Comparison of ENCODE assay signal across 1 cellular context in genomic region chr1:16172964-16173446, GRCh38.
TF ChIP-seq lines count a peak whose summit lies in the region.

No MANE protein-coding gene starts in this region.

TF ChIP-seq in HepG2, 621 proteins besides CTCF, POLR2A, EP300 and RAD21 (continued from another document):
- no peak for TF ChIP-seq ZNF710 (CRISPR knock-in tag; IDR thresholded peaks at IDR 0.05; ENCODE audit: borderline replicate concordance)
- no peak for TF ChIP-seq ZBTB46 (CRISPR knock-in tag; IDR thresholded peaks at IDR 0.05; ENCODE audit: borderline replicate concordance)
- TF ChIP-seq POLR2AphosphoS2 (IDR thresholded peaks at IDR 0.05; ENCODE audit: low read depth, low read length): no peak
- no peak for TF ChIP-seq ZNF460 (CRISPR knock-in tag; IDR thresholded peaks at IDR 0.05; ENCODE audit: borderline replicate concordance)
- TF ChIP-seq FUBP1 (CRISPR knock-in tag; IDR thresholded peaks at IDR 0.05; ENCODE audit: borderline replicate concordance): no peak
- TF ChIP-seq HNRNPLL (IDR thresholded peaks at IDR 0.05; ENCODE audit: low read depth, low read length, poor library complexity, severe bottlenecking): no peak
- TF ChIP-seq NKX3-1 (CRISPR knock-in tag; IDR thresholded peaks at IDR 0.05): no peak
